Comparison of ENCODE assay signal across 8 cellular contexts in the genomic region with DNA sequence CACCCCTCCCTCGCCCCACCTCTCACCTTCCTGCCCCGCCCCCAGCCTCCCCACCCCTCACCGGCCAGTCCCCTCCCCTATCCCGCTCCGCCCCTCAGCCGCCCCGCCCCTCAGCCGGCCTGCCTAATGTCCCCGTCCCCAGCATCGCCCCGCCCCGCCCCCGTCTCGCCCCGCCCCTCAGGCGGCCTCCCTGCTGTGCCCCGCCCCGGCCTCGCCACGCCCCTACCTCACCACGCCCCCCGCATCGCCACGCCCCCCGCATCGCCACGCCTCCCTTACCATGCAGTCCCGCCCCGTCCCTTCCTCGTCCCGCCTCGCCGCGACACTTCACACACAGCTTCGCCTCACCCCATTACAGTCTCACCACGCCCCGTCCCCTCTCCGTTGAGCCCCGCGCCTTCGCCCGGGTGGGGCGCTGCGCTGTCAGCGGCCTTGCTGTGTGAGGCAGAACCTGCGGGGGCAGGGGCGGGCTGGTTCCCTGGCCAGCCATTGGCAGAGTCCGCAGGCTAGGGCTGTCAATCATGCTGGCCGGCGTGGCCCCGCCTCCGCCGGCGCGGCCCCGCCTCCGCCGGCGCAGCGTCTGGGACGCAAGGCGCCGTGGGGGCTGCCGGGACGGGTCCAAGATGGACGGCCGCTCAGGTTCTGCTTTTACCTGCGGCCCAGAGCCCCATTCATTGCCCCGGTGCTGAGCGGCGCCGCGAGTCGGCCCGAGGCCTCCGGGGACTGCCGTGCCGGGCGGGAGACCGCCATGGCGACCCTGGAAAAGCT. TPM values are rescaled to one million over a fixed set of nuclear protein-coding genes. Genes with fewer than 3 reads are reported as not detected.
DNase-seq lines count a peak whose midpoint lies in the region; ATAC-seq and TF ChIP-seq lines count a peak whose summit lies in the region.

Gene HTT, plus strand, starts transcription at position 604 of the 768 bp plus-strand sequence. Its CDS starts 145 bp downstream, at position 749.
Gene HTT-AS, minus strand, starts transcription at position 461 of the 768 bp plus-strand sequence.

- H3F3A ChIP-seq in PC-3 (ENCODE audit: low read length, unreplicated experiment), result no peaks in the 10 kb centered on the region

- TF ChIP-seq EP300 in Ishikawa (IDR thresholded peaks at IDR 0.05; ENCODE audit: borderline replicate concordance), result peak; percentile 39; the same call in 1 of the 2 replicates

- H3K27ac Mint-ChIP-seq in activated T-cell treated with anti-CD3 and anti-CD28 coated beads, Interleukin-2, amount 50 U/mL, for 24 hours, result peak within 1 kb of the TSS; percentile 93

- peak within 1 kb of the TSS; percentile 78 for H3K9ac ChIP-seq in PC-3 (ENCODE audit: low read length)
- peak within 1 kb of the TSS; percentile 76 for H3K9ac ChIP-seq in muscle layer of colon (ENCODE audit: low read length)

- peak; percentile 75 for ATAC-seq in GM21717 (IDR thresholded peaks at IDR 0.05; ENCODE audit: unreplicated experiment)
- ATAC-seq in PC-3, result peak; percentile 92
- peak; percentile 91 for ATAC-seq in esophagus mucosa

- H3K4me3 Mint-ChIP-seq in activated T-cell treated with anti-CD3 and anti-CD28 coated beads, Interleukin-2, amount 50 U/mL, for 24 hours, result peak within 1 kb of the TSS; percentile 90

- no peaks in the 10 kb centered on the region for H3K27me3 Mint-ChIP-seq in activated T-cell treated with anti-CD3 and anti-CD28 coated beads, Interleukin-2, amount 50 U/mL, for 24 hours

- intact Hi-C loops in PC-3 (cut with micrococcal nuclease), result loop anchor here (2.0 kb wide), 1 partner anchor 31 kb away; no protein-coding TSS in a partner anchor

- H3K27me3 ChIP-seq in PC-3 (ENCODE audit: low read length), result no peaks in the 10 kb centered on the region
- H3K27me3 ChIP-seq in muscle layer of colon (ENCODE audit: control insufficient read depth in 1 of 2, insufficient read depth in 2 of 2, low read length in 2 of 2), result no peaks in the 10 kb centered on the region

- POLR2A ChIA-PET in PC-3 (lab: Charles Lee; ENCODE audit: unreplicated experiment), result no interaction called here

- no peak within 1 kb of the TSS; the same call in 1 of the 2 replicates for H3K27ac ChIP-seq in PC-3 (ENCODE audit: low read length)
- H3K27ac ChIP-seq in muscle layer of colon (ENCODE audit: low read depth, low read length), result peak within 1 kb of the TSS; percentile 86

- no peaks in the 10 kb centered on the region for H3K9me3 Mint-ChIP-seq in activated T-cell treated with anti-CD3 and anti-CD28 coated beads, Interleukin-2, amount 50 U/mL, for 24 hours

- TF ChIP-seq CTCF in PC-3 (conservative IDR thresholded peaks at IDR 0.05; ENCODE audit: low read depth, low read length), result no peak

- H3K4me3 ChIP-seq in PC-3 (ENCODE audit: low read length), result peak within 1 kb of the TSS; percentile 98
- H3K4me3 ChIP-seq in muscle layer of colon (ENCODE audit: low read depth in 1 of 2, low read length in 2 of 2), result peak within 1 kb of the TSS; percentile 72 to 89

- H3K4me1 ChIP-seq in PC-3 (ENCODE audit: insufficient read depth, low read length) (peaks cover 5% of the 10 kb centered on the region; the same call in 1 of the 2 replicates), muscle layer of colon (ENCODE audit: insufficient read depth, low read length) (peaks cover 7% of the 10 kb centered on the region)

- H3K9me3 ChIP-seq in PC-3 (ENCODE audit: low read length) (no peaks in the 10 kb centered on the region), muscle layer of colon (ENCODE audit: low read length) (no peaks in the 10 kb centered on the region)

- H3K4me1 Mint-ChIP-seq in activated T-cell treated with anti-CD3 and anti-CD28 coated beads, Interleukin-2, amount 50 U/mL, for 24 hours (ENCODE audit: low read depth), result peaks cover 26% of the 10 kb centered on the region

- H3K4me2 ChIP-seq in PC-3 (ENCODE audit: low read length), result peak within 1 kb of the TSS; percentile 83

- peaks cover 42% of the 10 kb centered on the region for H3K79me2 ChIP-seq in PC-3 (ENCODE audit: low read length)

- peaks cover 15% of the 10 kb centered on the region for H3K36me3 Mint-ChIP-seq in activated T-cell treated with anti-CD3 and anti-CD28 coated beads, Interleukin-2, amount 50 U/mL, for 24 hours (ENCODE audit: low read depth)

- CTCF ChIA-PET in PC-3 (lab: Charles Lee), result no interaction called here

- peak within 1 kb of the TSS; percentile 88 for H2AFZ ChIP-seq in PC-3 (ENCODE audit: low read length)

- BruUV-seq in PC-3 (replicated peaks; lab: Mats Ljungman, UMichigan), result no TSS peak

- H3K36me3 ChIP-seq in PC-3 (ENCODE audit: low read depth, low read length) (no peaks in the 10 kb centered on the region), muscle layer of colon (ENCODE audit: insufficient read depth, low read length) (no peaks in the 10 kb centered on the region)

- no peaks in the 10 kb centered on the region for H3K9me2 ChIP-seq in PC-3 (replicated peaks; ENCODE audit: low read length)

- TF ChIP-seq RAD21 in Ishikawa (IDR thresholded peaks at IDR 0.05; ENCODE audit: low read depth), result no peak

- peak; percentile 99 for DNase-seq in DMS53 (lab: John Stamatoyannopoulos, UW)
- peak; percentile 92 for DNase-seq in PC-3
- peak; percentile 96 for DNase-seq in activated T-cell treated with anti-CD3 and anti-CD28 coated beads, Interleukin-2, amount 50 U/mL, for 24 hours
- DNase-seq in stimulated activated CD8-positive, alpha-beta memory T cell treated with anti-CD3 and anti-CD28 coated beads, Interleukin-4, amount 100 ng/mL, for 48 hours, result peak; percentile 98

- peaks cover 17% of the 10 kb centered on the region for H4K20me1 ChIP-seq in PC-3 (ENCODE audit: low read length)

TF ChIP-seq in Ishikawa, 13 proteins besides CTCF, POLR2A, EP300 and RAD21:
- TF ChIP-seq, protein P1, sequence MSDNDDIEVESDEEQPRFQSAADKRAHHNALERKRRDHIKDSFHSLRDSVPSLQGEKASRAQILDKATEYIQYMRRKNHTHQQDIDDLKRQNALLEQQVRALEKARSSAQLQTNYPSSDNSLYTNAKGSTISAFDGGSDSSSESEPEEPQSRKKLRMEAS (IDR thresholded peaks at IDR 0.05), result 0 out of 2 replicates have a peak, but pooled peaks have one; percentile 14
- TF ChIP-seq EGR1 (IDR thresholded peaks at IDR 0.05), result peak; percentile 22; the same call in 1 of the 2 replicates
- TF ChIP-seq FOXM1 (IDR thresholded peaks at IDR 0.05; ENCODE audit: borderline replicate concordance, low read depth), result no peak
- TF ChIP-seq TCF12 (IDR thresholded peaks at IDR 0.05; ENCODE audit: low read depth), result peak; percentile 35; the same call in 1 of the 2 replicates
- TF ChIP-seq TEAD4 (IDR thresholded peaks at IDR 0.05), result no peak
- TF ChIP-seq NFIC (IDR thresholded peaks at IDR 0.05), result 0 out of 2 replicates have a peak, but pooled peaks have one; percentile 18
- TF ChIP-seq TAF1 (IDR thresholded peaks at IDR 0.05; ENCODE audit: low read depth), result peak; percentile 91
- peak; percentile 94 for TF ChIP-seq YY1 (IDR thresholded peaks at IDR 0.05; ENCODE audit: low read depth)
TF ChIP-seq in Ishikawa: peak in this region for 6.

RNA-seq across cellular contexts. Expression of gene HTT, which starts in this region (rescaled TPM):
- total RNA-seq in PC-3 (2014; rRNA removed), result 18.4 and 36.3 TPM in 2 replicates
- 39.6 TPM for total RNA-seq in esophagus mucosa

RNA-seq across cellular contexts. Expression of gene HTT-AS, which starts in this region (rescaled TPM):
- total RNA-seq in PC-3 (2014; rRNA removed), result not detected in 2 replicates
- total RNA-seq in esophagus mucosa, result not detected
